Comparison of ENCODE assay signal across 21 cellular contexts in genomic region chr15:52243697-52244555, GRCh38. TPM values are rescaled to one million over a fixed set of nuclear protein-coding genes. Genes with fewer than 3 reads are reported as not detected.
"Had no signal": no experiment of that assay in that cellular context is flagged by ENCODE, and none has a peak within 500 bp of the region (broad histone marks: within the 10 kb centered on the region; RNA-seq: fewer than 3 reads in every experiment).

No MANE protein-coding gene starts in this region.

- H3K4me1 ChIP-seq: breast epithelium, pancreas, testis, upper lobe of left lung had no signal

- DNase-seq: activated CD4-positive, alpha-beta T cell treated with anti-CD3 and anti-CD28 coated beads, Interleukin-2, amount 10 ng/mL, durations not matched to agents 7 days and 5 days; activated CD8-positive, alpha-beta memory T cell treated with anti-CD3 and anti-CD28 coated beads for 24 hours; activated CD8-positive, alpha-beta memory T cell treated with anti-CD3 and anti-CD28 coated beads, Interleukin-2, amount 50 U/mL, for 48 hours; activated effector memory CD4-positive, alpha-beta T cell treated with Interleukin-2 at 50 U/mL for 16 hours; activated T-cell treated with anti-CD3 and anti-CD28 coated beads, Interleukin-2, amount 50 U/mL, for 48 hours; dermis blood vessel endothelial cell; effector memory CD4-positive, alpha-beta T cell; mesenchymal stem cell; naive thymus-derived CD8-positive, alpha-beta T cell; pancreas; stimulated activated CD4-positive, alpha-beta T cell treated with anti-CD3 and anti-CD28 coated beads, Interleukin-4, amount 100 ng/mL, for 1 hour; T-helper 9 cell; testis; upper lobe of left lung had no signal

- H3K9me3 Mint-ChIP-seq: activated CD4-positive, alpha-beta T cell treated with anti-CD3 and anti-CD28 coated beads, Interleukin-2, amount 10 ng/mL, durations not matched to agents 7 days and 5 days; activated naive CD4-positive, alpha-beta T cell treated with anti-CD3 and anti-CD28 coated beads, Interleukin-2, amount 50 U/mL, for 24 hours; naive thymus-derived CD8-positive, alpha-beta T cell had no signal

- H3K27ac Mint-ChIP-seq: activated CD4-positive, alpha-beta T cell treated with anti-CD3 and anti-CD28 coated beads, Interleukin-2, amount 10 ng/mL, durations not matched to agents 7 days and 5 days; activated naive CD4-positive, alpha-beta T cell treated with anti-CD3 and anti-CD28 coated beads, Interleukin-2, amount 50 U/mL, for 24 hours had no signal

- H3K4me3 ChIP-seq: breast epithelium, pancreas, smooth muscle cell, testis, upper lobe of left lung had no signal

- H3K4me3 Mint-ChIP-seq: activated CD4-positive, alpha-beta T cell treated with anti-CD3 and anti-CD28 coated beads, Interleukin-2, amount 10 ng/mL, durations not matched to agents 7 days and 5 days; activated naive CD4-positive, alpha-beta T cell treated with anti-CD3 and anti-CD28 coated beads, Interleukin-2, amount 50 U/mL, for 24 hours; naive thymus-derived CD8-positive, alpha-beta T cell had no signal

- H3K36me3 ChIP-seq: breast epithelium, neutrophil had no signal

- H3K9me3 ChIP-seq: breast epithelium, neutrophil, pancreas, testis, upper lobe of left lung had no signal

- H3K27me3 ChIP-seq: breast epithelium, pancreas, testis, upper lobe of left lung had no signal

- H3K36me3 Mint-ChIP-seq: activated naive CD4-positive, alpha-beta T cell treated with anti-CD3 and anti-CD28 coated beads, Interleukin-2, amount 50 U/mL, for 24 hours; naive thymus-derived CD8-positive, alpha-beta T cell had no signal

- ATAC-seq: activated CD4-positive, CD25-positive, alpha-beta regulatory T cell treated with anti-CD3 and anti-CD28 coated beads, Interleukin-2, amount 50 U/mL, for 24 hours; naive thymus-derived CD8-positive, alpha-beta T cell; sciatic nerve had no signal

- H3K27me3 Mint-ChIP-seq: activated naive CD4-positive, alpha-beta T cell treated with anti-CD3 and anti-CD28 coated beads, Interleukin-2, amount 50 U/mL, for 24 hours had no signal

- H3K27ac ChIP-seq: breast epithelium, neutrophil, pancreas, testis, upper lobe of left lung had no signal

RNA-seq across cellular contexts. Expression of gene MYO5C, which starts 51.7 kb away (rescaled TPM):
- total RNA-seq: fibroblast of villous mesenchyme had no signal
